In the genomic region with DNA sequence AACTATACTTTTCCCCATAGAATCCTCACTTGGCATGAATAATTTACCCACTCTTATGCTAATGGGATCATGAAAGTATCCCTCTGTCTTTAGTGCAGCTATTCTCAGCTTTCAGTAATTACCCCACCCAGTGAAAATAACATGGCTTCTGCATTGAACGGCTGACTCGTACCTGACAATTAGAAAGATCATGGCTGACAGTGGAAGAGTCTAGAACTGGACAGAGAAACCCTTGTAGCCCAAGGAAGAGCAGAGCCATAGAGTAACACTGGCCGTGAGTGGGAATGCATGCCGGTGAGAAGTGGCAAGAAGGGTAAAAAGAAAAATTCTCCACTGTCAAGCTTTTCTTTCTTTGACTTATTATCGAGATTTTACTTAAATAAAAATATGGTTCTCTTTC, we compare ENCODE assay signal across 19 cellular contexts. TPM values are rescaled to one million over a fixed set of nuclear protein-coding genes. Genes with fewer than 3 reads are reported as not detected.
"Had no signal": no experiment of that assay in that cellular context is flagged by ENCODE, and none has a peak within 500 bp of the region (broad histone marks: within the 10 kb centered on the region; RNA-seq: fewer than 3 reads in every experiment).

No MANE protein-coding gene starts in this region.

- H3K27me3 ChIP-seq: adrenal gland, foreskin keratinocyte, heart left ventricle, pancreas had no signal

- H3K4me3 ChIP-seq: adrenal gland, heart left ventricle, lower lobe of right lung, pancreas had no signal

- H3K9me3 ChIP-seq: adrenal gland, heart left ventricle, lower lobe of right lung, pancreas had no signal

- H3K4me1 ChIP-seq: foreskin keratinocyte, lower lobe of right lung had no signal

- DNase-seq: activated CD4-positive, alpha-beta memory T cell treated with anti-CD3 and anti-CD28 coated beads, Interleukin-2, amount 10 ng/mL, durations not matched to agents 7 days and 5 days; activated CD4-positive, alpha-beta T cell treated with anti-CD3 and anti-CD28 coated beads for 4 hours; activated effector memory CD4-positive, alpha-beta T cell treated with Interleukin-2 at 50 U/mL for 16 hours; activated naive CD4-positive, alpha-beta T cell treated with anti-CD3 and anti-CD28 coated beads, Interleukin-2, amount 50 U/mL, for 16 hours; activated T-cell treated with anti-CD3 and anti-CD28 coated beads, Interleukin-2, amount 50 U/mL, for 4 hours; adrenal gland; effector memory CD4-positive, alpha-beta T cell; foreskin keratinocyte; heart left ventricle; immature natural killer cell; lower lobe of right lung; midbrain; pancreas; retina; stimulated activated CD4-positive, alpha-beta T cell treated with anti-CD3 and anti-CD28 coated beads, Interleukin-15, amount 100 ng/mL, for 24 hours; stimulated activated CD4-positive, alpha-beta T cell treated with anti-CD3 and anti-CD28 coated beads, Interleukin-4, amount 100 ng/mL, for 1 hour; stimulated activated naive CD4-positive, alpha-beta T cell treated with Interleukin-2 at 50 U/mL for 16 hours; T-helper 1 cell; trophoblast cell had no signal

- ATAC-seq: activated T-cell treated with anti-CD3 and anti-CD28 coated beads, Interleukin-2, amount 50 U/mL, for 4 hours; foreskin keratinocyte; heart left ventricle; lower lobe of right lung had no signal

RNA-seq across cellular contexts. Expression of a gene that starts 22.3 kb away (rescaled TPM):
- total RNA-seq: activated CD4-positive, alpha-beta memory T cell treated with anti-CD3 and anti-CD28 coated beads, Interleukin-2, amount 10 ng/mL, durations not matched to agents 7 days and 5 days had no signal
